Comparison of ENCODE assay signal across 9 cellular contexts in the genomic region with DNA sequence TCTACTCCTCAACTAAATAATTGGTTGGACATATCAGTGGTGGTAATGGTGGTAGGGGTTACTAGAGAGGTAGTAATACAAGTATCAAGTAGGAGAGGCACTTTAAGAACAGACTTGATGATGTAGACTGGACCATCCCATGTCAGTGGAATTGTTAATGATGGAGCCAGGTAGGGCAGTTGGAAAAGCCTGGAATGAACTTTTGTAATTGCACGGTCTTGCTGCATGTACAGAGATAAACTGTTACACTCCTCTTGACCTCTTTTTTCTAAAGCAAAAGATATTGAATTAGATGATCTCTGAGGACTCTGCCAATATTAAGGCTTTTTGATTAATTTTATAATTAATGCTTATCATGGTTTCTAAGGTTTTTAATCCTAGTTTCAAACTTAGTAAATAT. TPM values are rescaled to one million over a fixed set of nuclear protein-coding genes. Genes with fewer than 3 reads are reported as not detected.
"Had no signal": no experiment of that assay in that cellular context is flagged by ENCODE, and none has a peak within 500 bp of the region (broad histone marks: within the 10 kb centered on the region; RNA-seq: fewer than 3 reads in every experiment).

No MANE protein-coding gene starts in this region.

- FAIRE-seq: G401.6, GM12878, GM12891, GM12892, GM18507, GM19239 had no signal

- DNase-seq: GDM1, GF-D8 had no signal

- ATAC-seq: GM12878 had no signal

- H3K4me3 ChIP-seq: GM12878 had no signal

RNA-seq across cellular contexts. Expression of a gene that starts 5.8 kb away (rescaled TPM):
- total RNA-seq: G401 had no signal
- polyA plus RNA-seq: GM12878 had no signal

RNA-seq across cellular contexts. Expression of a gene that starts 48.3 kb away (rescaled TPM):
- total RNA-seq: G401, GM12878 had no signal
- polyA plus RNA-seq: GM12878 had no signal
